ENCODE assay signal across 8 cellular contexts in the genomic region with DNA sequence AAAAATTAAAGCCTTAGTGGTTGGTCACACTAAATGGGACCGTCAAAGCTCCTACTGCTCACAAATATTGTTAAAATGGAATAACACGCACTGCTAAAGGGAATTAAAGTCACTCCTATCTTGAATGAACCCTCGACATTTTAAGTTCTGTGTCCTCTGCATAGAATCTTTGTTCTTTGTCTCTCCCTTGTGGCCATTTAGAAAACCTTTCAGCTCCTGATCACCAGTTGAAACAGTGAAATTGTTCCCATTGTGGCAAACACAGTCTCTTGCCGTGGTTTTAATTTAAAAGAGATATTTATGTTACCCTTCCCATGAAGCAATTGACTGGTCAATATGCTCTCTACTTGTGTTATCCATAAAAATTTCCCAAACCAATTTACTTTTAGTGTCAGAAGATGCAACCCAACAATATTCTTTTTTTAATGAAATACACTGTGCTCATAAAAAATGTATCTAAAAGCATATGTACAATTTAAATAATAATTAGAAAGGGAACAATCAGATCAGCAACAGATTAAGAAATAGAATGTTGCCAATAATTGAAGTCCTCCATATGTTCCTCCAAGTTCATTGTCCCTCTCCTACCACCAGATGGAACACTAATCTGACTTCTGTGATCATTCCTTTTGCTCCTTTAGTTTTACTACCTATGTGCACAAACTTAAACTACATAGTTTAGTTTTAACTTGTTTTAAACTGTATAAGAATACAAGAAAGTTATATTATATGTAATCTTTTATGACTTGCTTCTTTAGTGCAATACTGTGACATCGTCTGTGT. TPM values are rescaled to one million over a fixed set of nuclear protein-coding genes. Genes with fewer than 3 reads are reported as not detected.
DNase-seq lines count a peak whose midpoint lies in the region; ATAC-seq and TF ChIP-seq lines count a peak whose summit lies in the region.
"Not testable (repeated sequence)": the region's sequence is repeated elsewhere in the genome, so short reads cannot be mapped to it uniquely, and the experiment has no call there.

No MANE protein-coding gene starts in this region.

- not testable (repeated sequence) for H3K27ac ChIP-seq in HEK293 (ENCODE audit: extremely low read depth, low read depth, low read length); KMS-11; PC-9; body of pancreas

- in situ Hi-C loops in ACHN (cut with HindIII; ENCODE audit: low pct_ligation_motif_present, low pct_unique_long_range_greater_than_20kb, low sequenced_read_pairs): not testable (repeated sequence)

- H3K9me3 ChIP-seq in HEK293 (ENCODE audit: control insufficient read depth, insufficient read depth, low read depth, low read length); PC-9 (ENCODE audit: insufficient read depth, low read depth); body of pancreas: not testable (repeated sequence)

- intact Hi-C loops in PC-9 (cut with micrococcal nuclease; ENCODE audit: unreplicated experiment); body of pancreas (cut with DNase I); Right ventricle myocardium superior (cut with DNase I): not testable (repeated sequence)

- H3K4me1 ChIP-seq in HEK293 (ENCODE audit: control insufficient read depth, insufficient read depth, low read length); KMS-11 (ENCODE audit: low read depth, poor library complexity, severe bottlenecking); PC-9 (replicated peaks; ENCODE audit: insufficient read depth); body of pancreas: not testable (repeated sequence)

- 14 to 16% methylated on average over 5 of the region's 5 CpGs for WGBS in body of pancreas, 2 donors

- not testable (repeated sequence) for H4K20me1 ChIP-seq in KMS-11 (ENCODE audit: insufficient read depth); PC-9 (ENCODE audit: insufficient read depth)

- H3K27me3 ChIP-seq in KMS-11 (ENCODE audit: insufficient read depth, low read depth); PC-9 (ENCODE audit: insufficient read depth, low read depth); body of pancreas: not testable (repeated sequence)

- BruUV-seq in PC-9 (replicated peaks; lab: Mats Ljungman, UMichigan): not testable (repeated sequence)

- not testable (repeated sequence) for H3K4me3 ChIP-seq in HEK293 (ENCODE audit: low read depth, low read length); KMS-11 (IDR thresholded peaks at IDR 0.05; ENCODE audit: insufficient read depth, low read depth, low read length); PC-9; body of pancreas

- H3K36me3 ChIP-seq in HEK293 (ENCODE audit: control insufficient read depth in 2 of 2, insufficient read depth in 1 of 2, low read length in 2 of 2); KMS-11 (ENCODE audit: insufficient read depth); PC-9 (ENCODE audit: low read depth); body of pancreas (replicated peaks in 1 of 2; ENCODE audit: insufficient read depth in 1 of 2, low read depth in 2 of 2): not testable (repeated sequence)

- peak; percentile 27; the same call in 1 of the 2 replicates for TF ChIP-seq CTCF in GM12874 (IDR thresholded peaks at IDR 0.05; ENCODE audit: insufficient read depth, low read depth, low read length)
- not testable (repeated sequence) for TF ChIP-seq CTCF in HEK293 (tag by site-specific recombination; IDR thresholded peaks at IDR 0.05)
- peak; percentile 61 for TF ChIP-seq CTCF in KMS-11 (conservative IDR thresholded peaks at IDR 0.05; ENCODE audit: low read depth, low read length)
- TF ChIP-seq CTCF in PC-9 (conservative IDR thresholded peaks at IDR 0.05): peak; percentile 87
- peak; percentile 11 to 72 (median 47) for TF ChIP-seq CTCF in body of pancreas (IDR thresholded peaks at IDR 0.05)
- peak in 1 of 3 donors; percentile 31 for TF ChIP-seq CTCF in omental fat pad (IDR thresholded peaks at IDR 0.05)

- H3K9ac ChIP-seq in KMS-11: not testable (repeated sequence)

- peak overlapping the region; percentile 4; the same call in 1 of the 2 replicates for H2AFZ ChIP-seq in KMS-11 (ENCODE audit: low read depth)
- H2AFZ ChIP-seq in PC-9: not testable (repeated sequence)

- H3K4me2 ChIP-seq in KMS-11: not testable (repeated sequence)
- H3K4me2 ChIP-seq in PC-9: peak overlapping the region; percentile 43; the same call in 1 of the 2 replicates

- not testable (repeated sequence) for TF ChIP-seq POLR2A in body of pancreas (IDR thresholded peaks at IDR 0.05)

- CTCF ChIA-PET in HEK293 (lab: Yijun Ruan, JAX) (interaction anchor here (0.5 to 1.4 kb wide), 8 partner anchors 9 to 1967 kb away, joined by 3 to 7 read pairs (median 4); no protein-coding TSS in a partner anchor), PC-9 (lab: Charles Lee) (interaction anchor here (1.4 to 1.5 kb wide), 2 partner anchors 156 to 391 kb away, joined by 5 to 7 read pairs; no protein-coding TSS in a partner anchor)

- DNase-seq in ACHN: peak; percentile 82
- DNase-seq in PC-9: peak in 1 of 2 experiments; percentile 64
- DNase-seq in body of pancreas; Right ventricle myocardium superior; omental fat pad (ENCODE audit: low spot score): not testable (repeated sequence)

- not testable (repeated sequence) for H3K9me2 ChIP-seq in PC-9 (ENCODE audit: insufficient read depth)

- POLR2A ChIA-PET in HEK293 (lab: Yijun Ruan, JAX); PC-9 (lab: Charles Lee; ENCODE audit: unreplicated experiment): not testable (repeated sequence)

- not testable (repeated sequence) for H3K79me2 ChIP-seq in KMS-11 (ENCODE audit: insufficient read depth, low read depth); PC-9 (ENCODE audit: low read depth)

- ATAC-seq in body of pancreas: peak; percentile 71
- peak; percentile 73 for ATAC-seq in Right ventricle myocardium superior (ENCODE audit: poor library complexity)
- peak; percentile 51 for ATAC-seq in omental fat pad (ENCODE audit: low FRiP score)

- H3F3A ChIP-seq in PC-9 (ENCODE audit: insufficient read depth, low read depth): not testable (repeated sequence)

TF ChIP-seq in HEK293, 187 proteins besides CTCF, POLR2A, EP300 and RAD21:
- peak; percentile 81 for TF ChIP-seq ZNF654 (tag by site-specific recombination; IDR thresholded peaks at IDR 0.05; ENCODE audit: low read depth)

RNA-seq across cellular contexts. Expression of a gene that starts 20.3 kb away (rescaled TPM):
- total RNA-seq in PC-9 (2021) (0.90 TPM in 1 of 2 replicates, not detected in the other), body of pancreas (under 1 TPM in 1 of 2 donors, not detected in 1; 0.26 TPM), Right ventricle myocardium superior (0.11 TPM), omental fat pad (1 to 10 TPM in 1 of 4 donors, under 1 TPM in 2, not detected in 1; 0.38 to 3.3 (median 0.48) TPM)
